In the genomic region with DNA sequence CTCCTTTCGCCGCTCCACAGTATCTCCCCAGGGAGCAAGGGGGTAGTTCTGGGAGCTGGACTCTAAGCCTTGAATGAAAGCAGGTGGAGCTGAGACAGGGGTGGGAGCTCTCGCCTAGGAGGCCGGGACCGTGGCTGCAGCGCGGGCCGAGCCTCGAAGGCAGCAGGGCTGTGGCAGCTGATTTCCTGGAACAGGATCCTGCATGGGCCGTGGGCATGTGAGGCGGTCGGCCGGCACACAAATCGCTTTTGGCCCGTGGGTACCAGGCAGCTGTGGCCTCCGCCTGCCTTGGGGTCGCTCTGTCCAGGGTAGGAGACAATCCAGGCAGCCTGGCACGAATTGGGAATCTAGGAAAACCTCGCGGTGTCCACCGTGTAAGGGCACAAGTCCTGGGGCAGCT, we compare ENCODE assay signal across 21 cellular contexts. TPM values are rescaled to one million over a fixed set of nuclear protein-coding genes. Genes with fewer than 3 reads are reported as not detected.
DNase-seq lines count a peak whose midpoint lies in the region; ATAC-seq and TF ChIP-seq lines count a peak whose summit lies in the region.
"Had no signal": no experiment of that assay in that cellular context is flagged by ENCODE, and none has a peak within 500 bp of the region (broad histone marks: within the 10 kb centered on the region; RNA-seq: fewer than 3 reads in every experiment).

No MANE protein-coding gene starts in this region.

- no peaks in the 10 kb centered on the region for H3K36me3 ChIP-seq in iPS-15b (ENCODE audit: control insufficient read depth, insufficient read depth, low read length)
- H3K36me3 ChIP-seq: BE2C, tibial nerve, WERI-Rb-1 had no signal

- H3K36me3 Mint-ChIP-seq in activated T-cell treated with anti-CD3 and anti-CD28 coated beads, Interleukin-2, amount 50 U/mL, for 4 hours (ENCODE audit: insufficient read depth): no peaks in the 10 kb centered on the region
- H3K36me3 Mint-ChIP-seq in activated B cell treated with CpG ODN at 0.5 μM for 24 hours (ENCODE audit: low read depth): no peaks in the 10 kb centered on the region
- H3K36me3 Mint-ChIP-seq: stimulated activated memory B cell treated with anti-CD40 and anti-IgM and Interleukin-4, amounts not matched to agents 10 μg/mL and 1 μg/mL and 100 μg/mL, for 72 hours had no signal

- no peak for TF ChIP-seq CTCF in activated B cell treated with CpG ODN at 0.5 μM for 24 hours (IDR thresholded peaks at IDR 0.05)

- peak overlapping the region; percentile 33 for H3K4me3 Mint-ChIP-seq in activated T-cell treated with anti-CD3 and anti-CD28 coated beads, Interleukin-2, amount 50 U/mL, for 4 hours
- peak overlapping the region; percentile 53 for H3K4me3 Mint-ChIP-seq in activated B cell treated with CpG ODN at 0.5 μM for 24 hours

- H3K4me1 Mint-ChIP-seq in activated T-cell treated with anti-CD3 and anti-CD28 coated beads, Interleukin-2, amount 50 U/mL, for 4 hours (ENCODE audit: low read depth): peaks cover 8% of the 10 kb centered on the region
- peaks cover 19% of the 10 kb centered on the region for H3K4me1 Mint-ChIP-seq in activated B cell treated with CpG ODN at 0.5 μM for 24 hours

- H3K27ac Mint-ChIP-seq in activated B cell treated with CpG ODN at 0.5 μM for 24 hours: no peak overlapping the region
- H3K27ac Mint-ChIP-seq: stimulated activated memory B cell treated with anti-CD40 and anti-IgM and Interleukin-4, amounts not matched to agents 10 μg/mL and 1 μg/mL and 100 μg/mL, for 72 hours had no signal

- no peaks in the 10 kb centered on the region for H3K9me3 Mint-ChIP-seq in activated T-cell treated with anti-CD3 and anti-CD28 coated beads, Interleukin-2, amount 50 U/mL, for 4 hours
- no peaks in the 10 kb centered on the region for H3K9me3 Mint-ChIP-seq in activated B cell treated with CpG ODN at 0.5 μM for 24 hours
- H3K9me3 Mint-ChIP-seq: stimulated activated memory B cell treated with anti-CD40 and anti-IgM and Interleukin-4, amounts not matched to agents 10 μg/mL and 1 μg/mL and 100 μg/mL, for 72 hours had no signal

- H3K4me3 ChIP-seq in iPS-15b (ENCODE audit: low read depth, low read length): peak overlapping the region; percentile 56
- H3K4me3 ChIP-seq: K562 had no signal

- no peaks in the 10 kb centered on the region for H3K27me3 ChIP-seq in iPS-15b (ENCODE audit: control insufficient read depth, insufficient read depth, low read length)
- H3K27me3 ChIP-seq: BE2C had no signal

- ATAC-seq in activated T-cell treated with anti-CD3 and anti-CD28 coated beads, Interleukin-2, amount 50 U/mL, for 4 hours: no peak
- no peak for ATAC-seq in activated B cell treated with CpG ODN at 0.5 μM for 24 hours (ENCODE audit: low read depth)
- ATAC-seq: K562; stimulated activated memory B cell treated with anti-CD40 and anti-IgM and Interleukin-4, amounts not matched to agents 10 μg/mL and 1 μg/mL and 100 μg/mL, for 72 hours had no signal

- CTCF ChIA-PET in activated B cell treated with CpG ODN at 0.5 μM for 24 hours (lab: Charles Lee): no interaction called here

- H3K4me1 ChIP-seq in iPS-15b (ENCODE audit: control insufficient read depth, insufficient read depth, low read length): no peaks in the 10 kb centered on the region
- H3K4me1 ChIP-seq: BE2C had no signal

- POLR2A ChIA-PET in activated B cell treated with CpG ODN at 0.5 μM for 24 hours (lab: Charles Lee): no interaction called here

- DNase-seq in activated T-cell treated with anti-CD3 and anti-CD28 coated beads, Interleukin-2, amount 50 U/mL, for 4 hours: no peak
- DNase-seq in activated T-cell treated with anti-CD3 and anti-CD28 coated beads, Interleukin-2, amount 50 U/mL, for 48 hours: no peak
- no peak for DNase-seq in activated B cell treated with CpG ODN at 0.5 μM for 24 hours
- peak; percentile 16 for DNase-seq in retina
- no peak for DNase-seq in epidermal melanocyte (ENCODE audit: insufficient read length, low spot score)
- DNase-seq in anterior cingulate cortex (lab: John Stamatoyannopoulos, UW): no peak
- DNase-seq in mesenteric fat pad (ENCODE audit: low spot score): no peak
- DNase-seq: BE2C; central memory CD4-positive, alpha-beta T cell; DMS53; kidney glomerular epithelial cell; NCI-H2029; NCI-H524; SHP77; WERI-Rb-1 had no signal

- H3K9ac ChIP-seq in iPS-15b (ENCODE audit: low read depth, low read length): peak overlapping the region; percentile 37

- peaks cover 29% of the 10 kb centered on the region for H3K27me3 Mint-ChIP-seq in activated T-cell treated with anti-CD3 and anti-CD28 coated beads, Interleukin-2, amount 50 U/mL, for 4 hours (ENCODE audit: low read depth)
- peaks cover 17% of the 10 kb centered on the region for H3K27me3 Mint-ChIP-seq in activated B cell treated with CpG ODN at 0.5 μM for 24 hours

- intact Hi-C loops in activated B cell treated with CpG ODN at 0.5 μM for 24 hours (cut with micrococcal nuclease): no loop called here

- H3K9me3 ChIP-seq in iPS-15b (ENCODE audit: control insufficient read depth, insufficient read depth, low read length): no peaks in the 10 kb centered on the region
- H3K9me3 ChIP-seq: BE2C, tibial nerve had no signal

RNA-seq across cellular contexts. Expression of a gene that starts 1.0 kb away (rescaled TPM):
- total RNA-seq in activated T-cell treated with anti-CD3 and anti-CD28 coated beads, Interleukin-2, amount 50 U/mL, for 4 hours: not detected
- not detected in 2 replicates for total RNA-seq in activated B cell treated with CpG ODN at 0.5 μM for 24 hours
- total RNA-seq in mesenteric fat pad: not detected
- total RNA-seq: K562; right cardiac atrium; T-helper 1 cell treated with Interleukin-12 subunit alpha and Interleukin-12 subunit beta and Interleukin-4 antibody, amounts not matched to agents 30 ng/mL and 1 ng/mL, for 36 hours had no signal
